ENCODE assay signal across 22 cellular contexts in the genomic region with DNA sequence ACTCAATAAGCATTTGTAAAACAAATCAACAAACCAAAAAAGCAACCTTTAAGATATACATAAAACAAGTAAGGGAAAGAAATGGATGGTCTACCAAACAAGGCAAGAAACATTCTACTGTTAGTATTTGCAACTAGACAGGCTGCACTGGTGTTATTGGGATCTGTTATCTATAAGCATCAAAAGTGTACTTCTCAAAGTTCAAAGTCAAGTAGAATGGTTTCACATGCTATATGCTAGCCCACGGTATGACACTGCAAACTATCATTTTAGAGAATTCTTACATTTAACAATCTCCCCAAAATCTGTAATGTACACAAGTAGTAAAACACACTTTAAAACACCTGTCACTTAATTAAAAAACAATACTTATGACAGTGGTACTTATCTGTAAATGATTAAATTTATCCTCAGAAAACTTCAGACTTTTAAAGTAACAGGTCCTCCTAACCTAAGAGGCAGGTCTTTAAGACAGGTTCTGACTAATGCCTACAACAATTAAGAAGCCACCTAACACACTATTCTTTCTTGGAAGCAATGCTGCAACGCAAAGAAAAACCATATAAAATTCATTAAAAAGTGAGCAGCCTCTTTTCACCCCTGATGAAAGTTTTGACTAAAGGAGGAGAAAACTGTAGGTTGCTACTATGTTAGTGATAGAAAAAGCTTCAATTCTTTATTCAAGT.
"Had no signal": no experiment of that assay in that cellular context is flagged by ENCODE, and none has a peak within 500 bp of the region (broad histone marks: within the 10 kb centered on the region; RNA-seq: fewer than 3 reads in every experiment).

No MANE protein-coding gene starts in this region.

- H3K27me3 ChIP-seq: gastroesophageal sphincter, neutrophil, ovary, right atrium auricular region, tibial nerve had no signal

- FAIRE-seq: urothelium cell line had no signal

- H3K4me3 ChIP-seq: gastroesophageal sphincter, left ventricle myocardium inferior, ovary, prostate gland, right atrium auricular region, tibial nerve had no signal

- H3K27ac Mint-ChIP-seq: activated naive CD8-positive, alpha-beta T cell treated with anti-CD3 and anti-CD28 coated beads, Interleukin-2, amount 10 ng/mL, durations not matched to agents 7 days and 5 days had no signal

- H3K27ac ChIP-seq: epithelial cell of prostate, gastroesophageal sphincter, left ventricle myocardium inferior, neutrophil, ovary, prostate gland, right atrium auricular region, tibial nerve had no signal

- ATAC-seq: gastroesophageal sphincter; naive thymus-derived CD8-positive, alpha-beta T cell; stimulated activated naive CD8-positive, alpha-beta T cell treated with anti-CD3 and anti-CD28 coated beads, Interleukin-15, amount 100 ng/mL, for 72 hours had no signal

- H3K36me3 ChIP-seq: ovary, prostate gland, right atrium auricular region had no signal

- H3K4me3 Mint-ChIP-seq: activated naive CD8-positive, alpha-beta T cell treated with anti-CD3 and anti-CD28 coated beads, Interleukin-2, amount 10 ng/mL, durations not matched to agents 7 days and 5 days; stimulated activated naive CD8-positive, alpha-beta T cell treated with anti-CD3 and anti-CD28 coated beads, Interleukin-15, amount 100 ng/mL, for 72 hours had no signal

- DNase-seq: activated CD4-positive, alpha-beta T cell treated with anti-CD3 and anti-CD28 coated beads, Interleukin-2, amount 50 U/mL, for 1 hour; activated CD4-positive, CD25-positive, alpha-beta regulatory T cell; activated CD8-positive, alpha-beta memory T cell treated with anti-CD3 and anti-CD28 coated beads, Interleukin-2, amount 50 U/mL, for 48 hours; activated naive CD4-positive, alpha-beta T cell; activated naive CD8-positive, alpha-beta T cell treated with anti-CD3 and anti-CD28 coated beads, Interleukin-2, amount 10 ng/mL, durations not matched to agents 7 days and 5 days; amygdala; head of caudate nucleus; hypothalamus; left ventricle myocardium inferior; naive thymus-derived CD8-positive, alpha-beta T cell; ovary; stimulated activated CD4-positive, alpha-beta T cell treated with anti-CD3 and anti-CD28 coated beads, Interleukin-1b, Interleukin-23, amount 100 ng/mL, for 48 hours; stimulated activated naive CD8-positive, alpha-beta T cell treated with anti-CD3 and anti-CD28 coated beads, Interleukin-15, amount 100 ng/mL, for 72 hours; T-helper 1 cell; T1000 had no signal

- H3K27me3 Mint-ChIP-seq: activated naive CD8-positive, alpha-beta T cell treated with anti-CD3 and anti-CD28 coated beads, Interleukin-2, amount 10 ng/mL, durations not matched to agents 7 days and 5 days; naive thymus-derived CD8-positive, alpha-beta T cell; stimulated activated naive CD8-positive, alpha-beta T cell treated with anti-CD3 and anti-CD28 coated beads, Interleukin-15, amount 100 ng/mL, for 72 hours had no signal

- H3K9me3 ChIP-seq: gastroesophageal sphincter, neutrophil, ovary, prostate gland had no signal

- H3K4me1 ChIP-seq: prostate gland had no signal
